Comparison of ENCODE assay signal across 1 cellular context in the genomic region with DNA sequence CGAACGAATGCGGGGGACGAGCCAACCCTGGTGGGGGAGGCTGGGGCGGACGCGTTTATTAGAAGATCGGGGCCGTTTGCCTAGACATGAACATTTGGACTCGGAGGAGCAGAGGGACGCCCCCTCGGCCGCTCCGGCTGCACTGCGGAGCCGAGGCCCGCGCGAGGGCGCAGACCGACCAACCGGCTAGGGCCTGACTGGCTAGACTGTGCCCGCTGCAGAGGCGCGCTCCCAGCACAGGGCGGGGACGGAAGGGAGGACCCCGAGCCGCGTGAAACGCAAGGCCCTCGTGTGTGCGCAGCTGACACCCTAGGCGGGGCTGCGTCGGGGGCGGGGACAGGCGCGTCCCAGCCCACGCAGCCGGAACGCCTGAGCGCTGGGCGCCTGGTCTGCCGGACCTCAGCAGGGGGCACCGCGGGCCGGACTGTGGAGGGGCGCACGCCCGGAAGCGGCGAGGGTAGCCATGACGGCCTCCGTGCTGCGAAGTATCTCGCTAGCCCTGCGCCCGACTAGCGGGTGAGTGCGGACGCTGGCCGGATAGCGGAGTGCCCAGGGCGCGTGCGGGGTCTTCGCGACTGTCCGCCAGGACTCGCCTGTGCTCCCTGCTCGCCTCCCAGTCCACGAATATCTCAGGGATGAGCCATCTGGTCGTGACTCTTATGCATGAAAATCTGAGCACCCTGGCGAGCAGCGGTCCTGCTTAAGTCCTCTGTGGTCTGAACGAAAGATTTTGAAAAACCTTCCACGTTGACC.
TF ChIP-seq lines count a peak whose summit lies in the region.

A gene (plus strand): TSS at position 454 of the 753 bp plus-strand sequence. CDS start 10 bp downstream, at position 464.

TF ChIP-seq in GM12878, 131 proteins besides CTCF, POLR2A, EP300 and RAD21 (continued from another document and continues in another):
- TF ChIP-seq, protein P1, sequence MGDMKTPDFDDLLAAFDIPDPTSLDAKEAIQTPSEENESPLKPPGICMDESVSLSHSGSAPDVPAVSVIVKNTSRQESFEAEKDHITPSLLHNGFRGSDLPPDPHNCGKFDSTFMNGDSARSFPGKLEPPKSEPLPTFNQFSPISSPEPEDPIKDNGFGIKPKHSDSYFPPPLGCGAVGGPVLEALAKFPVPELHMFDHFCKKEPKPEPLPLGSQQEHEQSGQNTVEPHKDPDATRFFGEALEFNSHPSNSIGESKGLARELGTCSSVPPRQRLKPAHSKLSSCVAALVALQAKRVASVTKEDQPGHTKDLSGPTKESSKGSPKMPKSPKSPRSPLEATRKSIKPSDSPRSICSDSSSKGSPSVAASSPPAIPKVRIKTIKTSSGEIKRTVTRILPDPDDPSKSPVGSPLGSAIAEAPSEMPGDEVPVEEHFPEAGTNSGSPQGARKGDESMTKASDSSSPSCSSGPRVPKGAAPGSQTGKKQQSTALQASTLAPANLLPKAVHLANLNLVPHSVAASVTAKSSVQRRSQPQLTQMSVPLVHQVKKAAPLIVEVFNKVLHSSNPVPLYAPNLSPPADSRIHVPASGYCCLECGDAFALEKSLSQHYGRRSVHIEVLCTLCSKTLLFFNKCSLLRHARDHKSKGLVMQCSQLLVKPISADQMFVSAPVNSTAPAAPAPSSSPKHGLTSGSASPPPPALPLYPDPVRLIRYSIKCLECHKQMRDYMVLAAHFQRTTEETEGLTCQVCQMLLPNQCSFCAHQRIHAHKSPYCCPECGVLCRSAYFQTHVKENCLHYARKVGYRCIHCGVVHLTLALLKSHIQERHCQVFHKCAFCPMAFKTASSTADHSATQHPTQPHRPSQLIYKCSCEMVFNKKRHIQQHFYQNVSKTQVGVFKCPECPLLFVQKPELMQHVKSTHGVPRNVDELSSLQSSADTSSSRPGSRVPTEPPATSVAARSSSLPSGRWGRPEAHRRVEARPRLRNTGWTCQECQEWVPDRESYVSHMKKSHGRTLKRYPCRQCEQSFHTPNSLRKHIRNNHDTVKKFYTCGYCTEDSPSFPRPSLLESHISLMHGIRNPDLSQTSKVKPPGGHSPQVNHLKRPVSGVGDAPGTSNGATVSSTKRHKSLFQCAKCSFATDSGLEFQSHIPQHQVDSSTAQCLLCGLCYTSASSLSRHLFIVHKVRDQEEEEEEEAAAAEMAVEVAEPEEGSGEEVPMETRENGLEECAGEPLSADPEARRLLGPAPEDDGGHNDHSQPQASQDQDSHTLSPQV (IDR thresholded peaks at IDR 0.05) = no peak
- TF ChIP-seq, protein P2, sequence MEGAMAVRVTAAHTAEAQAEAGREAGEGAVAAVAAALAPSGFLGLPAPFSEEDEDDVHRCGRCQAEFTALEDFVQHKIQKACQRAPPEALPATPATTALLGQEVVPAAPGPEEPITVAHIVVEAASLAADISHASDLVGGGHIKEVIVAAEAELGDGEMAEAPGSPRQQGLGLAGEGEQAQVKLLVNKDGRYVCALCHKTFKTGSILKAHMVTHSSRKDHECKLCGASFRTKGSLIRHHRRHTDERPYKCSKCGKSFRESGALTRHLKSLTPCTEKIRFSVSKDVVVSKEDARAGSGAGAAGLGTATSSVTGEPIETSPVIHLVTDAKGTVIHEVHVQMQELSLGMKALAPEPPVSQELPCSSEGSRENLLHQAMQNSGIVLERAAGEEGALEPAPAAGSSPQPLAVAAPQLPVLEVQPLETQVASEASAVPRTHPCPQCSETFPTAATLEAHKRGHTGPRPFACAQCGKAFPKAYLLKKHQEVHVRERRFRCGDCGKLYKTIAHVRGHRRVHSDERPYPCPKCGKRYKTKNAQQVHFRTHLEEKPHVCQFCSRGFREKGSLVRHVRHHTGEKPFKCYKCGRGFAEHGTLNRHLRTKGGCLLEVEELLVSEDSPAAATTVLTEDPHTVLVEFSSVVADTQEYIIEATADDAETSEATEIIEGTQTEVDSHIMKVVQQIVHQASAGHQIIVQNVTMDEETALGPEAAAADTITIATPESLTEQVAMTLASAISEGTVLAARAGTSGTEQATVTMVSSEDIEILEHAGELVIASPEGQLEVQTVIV (IDR thresholded peaks at IDR 0.05; ENCODE audit: borderline replicate concordance, partially characterized antibody) = peak; percentile 40
- TF ChIP-seq, protein P3, sequence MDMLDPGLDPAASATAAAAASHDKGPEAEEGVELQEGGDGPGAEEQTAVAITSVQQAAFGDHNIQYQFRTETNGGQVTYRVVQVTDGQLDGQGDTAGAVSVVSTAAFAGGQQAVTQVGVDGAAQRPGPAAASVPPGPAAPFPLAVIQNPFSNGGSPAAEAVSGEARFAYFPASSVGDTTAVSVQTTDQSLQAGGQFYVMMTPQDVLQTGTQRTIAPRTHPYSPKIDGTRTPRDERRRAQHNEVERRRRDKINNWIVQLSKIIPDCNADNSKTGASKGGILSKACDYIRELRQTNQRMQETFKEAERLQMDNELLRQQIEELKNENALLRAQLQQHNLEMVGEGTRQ (IDR thresholded peaks at IDR 0.05; ENCODE audit: borderline replicate concordance, low read depth, low read length) = peak; percentile 24; the same call in 1 of the 2 replicates
- TF ChIP-seq, protein P4, sequence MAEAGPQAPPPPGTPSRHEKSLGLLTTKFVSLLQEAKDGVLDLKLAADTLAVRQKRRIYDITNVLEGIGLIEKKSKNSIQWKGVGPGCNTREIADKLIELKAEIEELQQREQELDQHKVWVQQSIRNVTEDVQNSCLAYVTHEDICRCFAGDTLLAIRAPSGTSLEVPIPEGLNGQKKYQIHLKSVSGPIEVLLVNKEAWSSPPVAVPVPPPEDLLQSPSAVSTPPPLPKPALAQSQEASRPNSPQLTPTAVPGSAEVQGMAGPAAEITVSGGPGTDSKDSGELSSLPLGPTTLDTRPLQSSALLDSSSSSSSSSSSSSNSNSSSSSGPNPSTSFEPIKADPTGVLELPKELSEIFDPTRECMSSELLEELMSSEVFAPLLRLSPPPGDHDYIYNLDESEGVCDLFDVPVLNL (IDR thresholded peaks at IDR 0.05; ENCODE audit: low read depth, low read length) = 0 out of 2 replicates have a peak, but pooled peaks have one; percentile 15
- TF ChIP-seq POLR2AphosphoS5 (IDR thresholded peaks at IDR 0.05; ENCODE audit: low read length) = peak; percentile 97
- TF ChIP-seq YY1 (IDR thresholded peaks at IDR 0.05; ENCODE audit: low read depth, low read length) = peak; percentile 98
- peak; percentile 77; the same call in 1 of the 2 replicates for TF ChIP-seq TAF1 (IDR thresholded peaks at IDR 0.05; ENCODE audit: borderline replicate concordance, low read depth, low read length)
- peak; percentile 84 for TF ChIP-seq CHD2 (IDR thresholded peaks at IDR 0.05; ENCODE audit: borderline replicate concordance, low read depth, low read length)
- TF ChIP-seq, protein P5, sequence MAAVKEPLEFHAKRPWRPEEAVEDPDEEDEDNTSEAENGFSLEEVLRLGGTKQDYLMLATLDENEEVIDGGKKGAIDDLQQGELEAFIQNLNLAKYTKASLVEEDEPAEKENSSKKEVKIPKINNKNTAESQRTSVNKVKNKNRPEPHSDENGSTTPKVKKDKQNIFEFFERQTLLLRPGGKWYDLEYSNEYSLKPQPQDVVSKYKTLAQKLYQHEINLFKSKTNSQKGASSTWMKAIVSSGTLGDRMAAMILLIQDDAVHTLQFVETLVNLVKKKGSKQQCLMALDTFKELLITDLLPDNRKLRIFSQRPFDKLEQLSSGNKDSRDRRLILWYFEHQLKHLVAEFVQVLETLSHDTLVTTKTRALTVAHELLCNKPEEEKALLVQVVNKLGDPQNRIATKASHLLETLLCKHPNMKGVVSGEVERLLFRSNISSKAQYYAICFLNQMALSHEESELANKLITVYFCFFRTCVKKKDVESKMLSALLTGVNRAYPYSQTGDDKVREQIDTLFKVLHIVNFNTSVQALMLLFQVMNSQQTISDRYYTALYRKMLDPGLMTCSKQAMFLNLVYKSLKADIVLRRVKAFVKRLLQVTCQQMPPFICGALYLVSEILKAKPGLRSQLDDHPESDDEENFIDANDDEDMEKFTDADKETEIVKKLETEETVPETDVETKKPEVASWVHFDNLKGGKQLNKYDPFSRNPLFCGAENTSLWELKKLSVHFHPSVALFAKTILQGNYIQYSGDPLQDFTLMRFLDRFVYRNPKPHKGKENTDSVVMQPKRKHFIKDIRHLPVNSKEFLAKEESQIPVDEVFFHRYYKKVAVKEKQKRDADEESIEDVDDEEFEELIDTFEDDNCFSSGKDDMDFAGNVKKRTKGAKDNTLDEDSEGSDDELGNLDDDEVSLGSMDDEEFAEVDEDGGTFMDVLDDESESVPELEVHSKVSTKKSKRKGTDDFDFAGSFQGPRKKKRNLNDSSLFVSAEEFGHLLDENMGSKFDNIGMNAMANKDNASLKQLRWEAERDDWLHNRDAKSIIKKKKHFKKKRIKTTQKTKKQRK (IDR thresholded peaks at IDR 0.05; ENCODE audit: low read depth, low read length) = no peak
- TF ChIP-seq SUPT20H (IDR thresholded peaks at IDR 0.05; ENCODE audit: borderline replicate concordance, control insufficient read depth, low read depth, low read length) = no peak
- TF ChIP-seq TCF7 (IDR thresholded peaks at IDR 0.05; ENCODE audit: borderline replicate concordance) = no peak
- TF ChIP-seq SMC3 (IDR thresholded peaks at IDR 0.05; ENCODE audit: borderline replicate concordance, low read length) = peak; percentile 23; the same call in 1 of the 2 replicates
- peak; percentile 67 for TF ChIP-seq MEF2B (IDR thresholded peaks at IDR 0.05; ENCODE audit: partially characterized antibody, poor library complexity, severe bottlenecking)
- peak; percentile 84 for TF ChIP-seq TCF12 (IDR thresholded peaks at IDR 0.05; ENCODE audit: low read depth, low read length)
- no peak for TF ChIP-seq KAT2A (conservative IDR thresholded peaks at IDR 0.05; ENCODE audit: control insufficient read depth, low read depth, low read length)
- TF ChIP-seq EED (IDR thresholded peaks at IDR 0.05; ENCODE audit: low read depth) = peak; percentile 22; the same call in 1 of the 2 replicates
- peak; percentile 88 for TF ChIP-seq CBX5 (IDR thresholded peaks at IDR 0.05; ENCODE audit: low read depth)
- TF ChIP-seq NBN (IDR thresholded peaks at IDR 0.05) = peak; percentile 52; the same call in 1 of the 2 replicates
- peak; percentile 99 for TF ChIP-seq LARP7 (IDR thresholded peaks at IDR 0.05)
- no peak for TF ChIP-seq FOS (IDR thresholded peaks at IDR 0.05; ENCODE audit: borderline replicate concordance, extremely low read depth, insufficient read length)
- TF ChIP-seq MYC (IDR thresholded peaks at IDR 0.05; ENCODE audit: insufficient read depth, insufficient read length, insufficient replicate concordance, low read length, severe bottlenecking) = no peak
- TF ChIP-seq MEF2A (IDR thresholded peaks at IDR 0.05; ENCODE audit: insufficient read depth, low read depth, low read length) = peak; percentile 67
- peak; percentile 89 for TF ChIP-seq PML (IDR thresholded peaks at IDR 0.05; ENCODE audit: low read length)
- TF ChIP-seq RAD51 (IDR thresholded peaks at IDR 0.05) = no peak
- TF ChIP-seq BRCA1 (IDR thresholded peaks at IDR 0.05; ENCODE audit: low read depth, low read length) = peak; percentile 45; the same call in 1 of the 2 replicates
- no peak; the same call in 1 of the 2 replicates for TF ChIP-seq NFIC (IDR thresholded peaks at IDR 0.05; ENCODE audit: low read depth, low read length)
- peak; percentile 12; the same call in 1 of the 2 replicates for TF ChIP-seq ASH2L (IDR thresholded peaks at IDR 0.05; ENCODE audit: borderline replicate concordance, low read depth)
- TF ChIP-seq, protein P6, sequence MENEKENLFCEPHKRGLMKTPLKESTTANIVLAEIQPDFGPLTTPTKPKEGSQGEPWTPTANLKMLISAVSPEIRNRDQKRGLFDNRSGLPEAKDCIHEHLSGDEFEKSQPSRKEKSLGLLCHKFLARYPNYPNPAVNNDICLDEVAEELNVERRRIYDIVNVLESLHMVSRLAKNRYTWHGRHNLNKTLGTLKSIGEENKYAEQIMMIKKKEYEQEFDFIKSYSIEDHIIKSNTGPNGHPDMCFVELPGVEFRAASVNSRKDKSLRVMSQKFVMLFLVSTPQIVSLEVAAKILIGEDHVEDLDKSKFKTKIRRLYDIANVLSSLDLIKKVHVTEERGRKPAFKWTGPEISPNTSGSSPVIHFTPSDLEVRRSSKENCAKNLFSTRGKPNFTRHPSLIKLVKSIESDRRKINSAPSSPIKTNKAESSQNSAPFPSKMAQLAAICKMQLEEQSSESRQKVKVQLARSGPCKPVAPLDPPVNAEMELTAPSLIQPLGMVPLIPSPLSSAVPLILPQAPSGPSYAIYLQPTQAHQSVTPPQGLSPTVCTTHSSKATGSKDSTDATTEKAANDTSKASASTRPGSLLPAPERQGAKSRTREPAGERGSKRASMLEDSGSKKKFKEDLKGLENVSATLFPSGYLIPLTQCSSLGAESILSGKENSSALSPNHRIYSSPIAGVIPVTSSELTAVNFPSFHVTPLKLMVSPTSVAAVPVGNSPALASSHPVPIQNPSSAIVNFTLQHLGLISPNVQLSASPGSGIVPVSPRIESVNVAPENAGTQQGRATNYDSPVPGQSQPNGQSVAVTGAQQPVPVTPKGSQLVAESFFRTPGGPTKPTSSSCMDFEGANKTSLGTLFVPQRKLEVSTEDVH (IDR thresholded peaks at IDR 0.05; ENCODE audit: low read depth, partially characterized antibody) = no peak
- peak; percentile 62 for TF ChIP-seq KLF5 (IDR thresholded peaks at IDR 0.05; ENCODE audit: partially characterized antibody)
- peak; percentile 63; the same call in 1 of the 2 replicates for TF ChIP-seq FOXK2 (IDR thresholded peaks at IDR 0.05)
- no peak for TF ChIP-seq KDM1A (IDR thresholded peaks at IDR 0.05; ENCODE audit: borderline replicate concordance)
- no peak; the same call in 1 of the 2 replicates for TF ChIP-seq MTA3 (IDR thresholded peaks at IDR 0.05; ENCODE audit: borderline replicate concordance, low read length)
- peak; percentile 35 for TF ChIP-seq ZZZ3 (IDR thresholded peaks at IDR 0.05; ENCODE audit: control insufficient read depth, insufficient read length, low read depth)
- TF ChIP-seq ZNF622 (IDR thresholded peaks at IDR 0.05) = no peak
- peak; percentile 73 for TF ChIP-seq PAX5 (IDR thresholded peaks at IDR 0.05; ENCODE audit: borderline replicate concordance, low read depth, low read length)
- TF ChIP-seq, protein P7, sequence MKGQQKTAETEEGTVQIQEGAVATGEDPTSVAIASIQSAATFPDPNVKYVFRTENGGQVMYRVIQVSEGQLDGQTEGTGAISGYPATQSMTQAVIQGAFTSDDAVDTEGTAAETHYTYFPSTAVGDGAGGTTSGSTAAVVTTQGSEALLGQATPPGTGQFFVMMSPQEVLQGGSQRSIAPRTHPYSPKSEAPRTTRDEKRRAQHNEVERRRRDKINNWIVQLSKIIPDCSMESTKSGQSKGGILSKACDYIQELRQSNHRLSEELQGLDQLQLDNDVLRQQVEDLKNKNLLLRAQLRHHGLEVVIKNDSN (IDR thresholded peaks at IDR 0.05; ENCODE audit: borderline replicate concordance, extremely low read length, insufficient read depth, low read depth, low read length) = peak; percentile 75
- no peak for TF ChIP-seq STAT3 (IDR thresholded peaks at IDR 0.05; ENCODE audit: low read depth, low read length)
- peak; percentile 97; the same call in 1 of the 2 replicates for TF ChIP-seq RB1 (IDR thresholded peaks at IDR 0.05; ENCODE audit: borderline replicate concordance)
